16 cellular contexts compared by ENCODE assay signal in genomic region chr1:218772575-218772974, GRCh38.
DNase-seq lines count a peak whose midpoint lies in the region; ATAC-seq and TF ChIP-seq lines count a peak whose summit lies in the region.
"Had no signal": no experiment of that assay in that cellular context is flagged by ENCODE, and none has a peak within 500 bp of the region (broad histone marks: within the 10 kb centered on the region; RNA-seq: fewer than 3 reads in every experiment).

No MANE protein-coding gene starts in this region.

- no peak overlapping the region for H3K4me2 ChIP-seq in mammary epithelial cell (ENCODE audit: insufficient read depth, low read depth, low read length)

- H3K27ac Mint-ChIP-seq in natural killer cell = no peak overlapping the region
- H3K27ac Mint-ChIP-seq: activated CD4-positive, alpha-beta T cell treated with anti-CD3 and anti-CD28 coated beads for 36 hours had no signal

- DNase-seq in AG09309 (ENCODE audit: low read depth) (peak; percentile 74), HT1080 (ENCODE audit: low read depth) (peak; percentile 42), mammary epithelial cell (peak; percentile 88), glomerular visceral epithelial cell (ENCODE audit: extremely low spot score) (peak; percentile 33), SHP77 (lab: John Stamatoyannopoulos, UW) (no peak), spleen (no peak), upper lobe of left lung (no peak), natural killer cell (no peak)
- DNase-seq: activated CD4-positive, alpha-beta T cell treated with anti-CD3 and anti-CD28 coated beads for 36 hours; activated gamma-delta T cell treated with Interleukin-2 at 50 U/mL for 16 hours; anterior cingulate cortex; COR-L47; cortex of kidney; kidney; NCI-H1436 treated with DMSO at 0.1 percent for 48 hours had no signal

- intact Hi-C loops in mammary epithelial cell (cut with micrococcal nuclease) = no loop called here
- intact Hi-C loops in spleen (cut with DNase I; ENCODE audit: low total_unique reads) = no loop called here
- intact Hi-C loops in natural killer cell (cut with micrococcal nuclease) = no loop called here

- in situ Hi-C loops in mammary epithelial cell (cut with MboI; ENCODE audit: low sequenced_read_pairs in 2 of 2) = no loop called here

- H3K36me3 ChIP-seq in mammary epithelial cell (ENCODE audit: insufficient read depth, low read length) (no peaks in the 10 kb centered on the region), spleen (no peaks in the 10 kb centered on the region), upper lobe of left lung (no peaks in the 10 kb centered on the region)

- H3K9ac ChIP-seq in mammary epithelial cell (ENCODE audit: insufficient read depth, low read length) = no peak overlapping the region

- dilution Hi-C loops in mammary epithelial cell (cut with HindIII; ENCODE audit: low sequenced_read_pairs) = no loop called here

- H3K27me3 ChIP-seq in mammary epithelial cell (ENCODE audit: insufficient read depth, low read length) (no peaks in the 10 kb centered on the region), spleen (replicated peaks in 1 of 7) (no peaks in the 10 kb centered on the region), upper lobe of left lung (no peaks in the 10 kb centered on the region)

- H2AFZ ChIP-seq in mammary epithelial cell (ENCODE audit: low read depth, low read length) = peak overlapping the region; percentile 7

- no peaks in the 10 kb centered on the region for H3K36me3 Mint-ChIP-seq in natural killer cell

- TF ChIP-seq CTCF in AG09309 (IDR thresholded peaks at IDR 0.05; ENCODE audit: control insufficient read depth, insufficient read depth, low read depth, low read length, missing control alignments) (no peak), mammary epithelial cell (conservative IDR thresholded peaks at IDR 0.05 in 1 of 2, IDR thresholded peaks at IDR 0.05 in 1 of 2; ENCODE audit: extremely low read depth in 1 of 2, insufficient read depth in 1 of 2, low read depth in 1 of 2, low read length in 2 of 2) (no peak), spleen (IDR thresholded peaks at IDR 0.05 in 8 of 11, conservative IDR thresholded peaks at IDR 0.05 in 3 of 11) (no peak), upper lobe of left lung (IDR thresholded peaks at IDR 0.05) (no peak), natural killer cell (IDR thresholded peaks at IDR 0.05) (no peak)

- H3K27ac ChIP-seq in mammary epithelial cell (ENCODE audit: insufficient read depth, low read depth, low read length) = peak overlapping the region; percentile 9
- no peak overlapping the region for H3K27ac ChIP-seq in spleen
- no peak overlapping the region for H3K27ac ChIP-seq in upper lobe of left lung

- no peak for TF ChIP-seq EP300 in upper lobe of left lung (IDR thresholded peaks at IDR 0.05)

- ATAC-seq in upper lobe of left lung (ENCODE audit: low FRiP score in 2 of 2) (no peak), natural killer cell (no peak)
- ATAC-seq: activated CD4-positive, alpha-beta T cell treated with anti-CD3 and anti-CD28 coated beads for 36 hours; Panc1 had no signal

- H3K4me3 ChIP-seq in AG09309 (ENCODE audit: control insufficient read depth, low read depth, low read length) = no peak overlapping the region
- no peak overlapping the region for H3K4me3 ChIP-seq in mammary epithelial cell (replicated peaks in 1 of 3; ENCODE audit: insufficient read depth in 1 of 3, low read depth in 2 of 3, low read length in 3 of 3)
- no peak overlapping the region for H3K4me3 ChIP-seq in spleen
- no peak overlapping the region for H3K4me3 ChIP-seq in upper lobe of left lung

- 46% methylated on average over 6 of the region's 6 CpGs for WGBS in mammary epithelial cell (ENCODE audit: low coverage, missing lambda C conversion rate)
- 70 to 79% (median 73%) methylated on average over 6 of the region's 6 CpGs for WGBS in spleen, 5 donors
- WGBS in upper lobe of left lung, 2 donors = 80 to 87% methylated on average over 6 of the region's 6 CpGs

- no peaks in the 10 kb centered on the region for H3K9me3 ChIP-seq in mammary epithelial cell (replicated peaks; ENCODE audit: insufficient read depth, low read length)
- H3K9me3 ChIP-seq in spleen = no peaks in the 10 kb centered on the region
- no peaks in the 10 kb centered on the region for H3K9me3 ChIP-seq in upper lobe of left lung

- no peaks in the 10 kb centered on the region for H4K20me1 ChIP-seq in mammary epithelial cell (ENCODE audit: insufficient read depth, low read length)

- no peaks in the 10 kb centered on the region for H3K27me3 Mint-ChIP-seq in natural killer cell (ENCODE audit: low read depth in 2 of 2)
- H3K27me3 Mint-ChIP-seq: activated CD4-positive, alpha-beta T cell treated with anti-CD3 and anti-CD28 coated beads for 36 hours had no signal

- no TSS peak for BruUV-seq in mammary epithelial cell (replicated peaks; lab: Mats Ljungman, UMichigan)

- peaks cover 2 to 7% of the 10 kb centered on the region in 2 donors for H3K9me3 Mint-ChIP-seq in natural killer cell

- TF ChIP-seq POLR2A in spleen (IDR thresholded peaks at IDR 0.05) (no peak), upper lobe of left lung (IDR thresholded peaks at IDR 0.05) (no peak)

- no peaks in the 10 kb centered on the region for H3K79me2 ChIP-seq in mammary epithelial cell (ENCODE audit: insufficient read depth, low read length)

- H3K4me1 ChIP-seq in mammary epithelial cell (ENCODE audit: insufficient read depth, low read length) (no peaks in the 10 kb centered on the region), spleen (no peaks in the 10 kb centered on the region), upper lobe of left lung (no peaks in the 10 kb centered on the region)

- no peaks in the 10 kb centered on the region for H3K4me1 Mint-ChIP-seq in natural killer cell
- H3K4me1 Mint-ChIP-seq: activated CD4-positive, alpha-beta T cell treated with anti-CD3 and anti-CD28 coated beads for 36 hours had no signal

- H3K4me3 Mint-ChIP-seq in natural killer cell = no peak overlapping the region
- H3K4me3 Mint-ChIP-seq: activated CD4-positive, alpha-beta T cell treated with anti-CD3 and anti-CD28 coated beads for 36 hours had no signal

- CTCF ChIA-PET in mammary epithelial cell (lab: Charles Lee; ENCODE audit: low non-redundant PET) = no interaction called here

Comparison
In these comparisons a context has a peak if more than half of its experiments do, and no peak if none do; other contexts are left out.
1. DNase-seq: peak in AG09309 (single experiment), HT1080 (single experiment), mammary epithelial cell (single experiment) and glomerular visceral epithelial cell (single experiment); none in SHP77 (0 of 2), spleen (single experiment), upper lobe of left lung (0 of 2) and natural killer cell (single experiment).